Comparison of ENCODE assay signal across 12 cellular contexts in genomic region chr4:143202824-143203223, GRCh38. TPM values are rescaled to one million over a fixed set of nuclear protein-coding genes. Genes with fewer than 3 reads are reported as not detected.
DNase-seq lines count a peak whose midpoint lies in the region; ATAC-seq, FAIRE-seq and TF ChIP-seq lines count a peak whose summit lies in the region.
"Had no signal": no experiment of that assay in that cellular context is flagged by ENCODE, and none has a peak within 500 bp of the region (broad histone marks: within the 10 kb centered on the region; RNA-seq: fewer than 3 reads in every experiment).

No MANE protein-coding gene starts in this region.

- peaks cover 23% of the 10 kb centered on the region for H3K36me3 Mint-ChIP-seq in HFFc6 (ENCODE audit: low read depth)

- no peak overlapping the region for H3K4me3 Mint-ChIP-seq in HFFc6
- H3K4me3 Mint-ChIP-seq: activated CD8-positive, alpha-beta T cell treated with anti-CD3 and anti-CD28 coated beads, Interleukin-2, amount 10 ng/mL, durations not matched to agents 7 days and 5 days; CD4-positive, CD25-positive, alpha-beta regulatory T cell had no signal

- FAIRE-seq in GM12891 (lab: Jason Lieb, UNC), result no peak

- no peak overlapping the region for H3K27ac Mint-ChIP-seq in HFFc6
- H3K27ac Mint-ChIP-seq: activated CD8-positive, alpha-beta T cell treated with anti-CD3 and anti-CD28 coated beads, Interleukin-2, amount 10 ng/mL, durations not matched to agents 7 days and 5 days; CD4-positive, CD25-positive, alpha-beta regulatory T cell had no signal

- peaks cover 0 to 61% of the 10 kb centered on the region in 2 donors for H3K36me3 ChIP-seq in adrenal gland (replicated peaks in 1 of 2)
- peaks cover 10% of the 10 kb centered on the region for H3K36me3 ChIP-seq in hepatocyte (replicated peaks; ENCODE audit: insufficient read depth, low read depth)
- peaks cover 7% of the 10 kb centered on the region for H3K36me3 ChIP-seq in H7 (replicated peaks; ENCODE audit: control insufficient read depth, insufficient read depth, low read length)

- no peaks in the 10 kb centered on the region for H3K9me3 Mint-ChIP-seq in HFFc6
- H3K9me3 Mint-ChIP-seq: CD4-positive, CD25-positive, alpha-beta regulatory T cell had no signal

- no peaks in the 10 kb centered on the region for H3K9me2 ChIP-seq in hepatocyte (replicated peaks; ENCODE audit: insufficient read depth)

- peaks cover 5% of the 10 kb centered on the region for H3K79me2 ChIP-seq in hepatocyte

- H4K20me1 ChIP-seq in hepatocyte (ENCODE audit: insufficient read depth, poor library complexity, severe bottlenecking), result no peaks in the 10 kb centered on the region

- H3K4me3 ChIP-seq in adrenal gland (no peak overlapping the region), hepatocyte (no peak overlapping the region), H7 (ENCODE audit: insufficient read depth, low read depth, low read length) (no peak overlapping the region)
- H3K4me3 ChIP-seq: SJSA1 had no signal

- ATAC-seq in GM21529 (IDR thresholded peaks at IDR 0.05; ENCODE audit: unreplicated experiment), result no peak
- ATAC-seq: activated CD8-positive, alpha-beta T cell treated with anti-CD3 and anti-CD28 coated beads, Interleukin-2, amount 10 ng/mL, durations not matched to agents 7 days and 5 days had no signal

- H3K27ac ChIP-seq in 22Rv1, result no peak overlapping the region
- H3K27ac ChIP-seq in adrenal gland, result no peak overlapping the region
- H3K27ac ChIP-seq in hepatocyte, result no peak overlapping the region
- H3K27ac ChIP-seq: SJSA1 had no signal

- no peak overlapping the region for H2AFZ ChIP-seq in hepatocyte

- H3K4me1 ChIP-seq in adrenal gland (replicated peaks in 1 of 2) (peaks cover 0 to 5% of the 10 kb centered on the region in 2 donors), hepatocyte (ENCODE audit: insufficient read depth) (no peaks in the 10 kb centered on the region)
- H3K4me1 ChIP-seq: SJSA1 had no signal

- 94 to 98% (median 96%) methylated on average over 1 of the region's 1 CpG for WGBS in adrenal gland, 4 donors
- WGBS in hepatocyte (ENCODE audit: low lambda C conversion rate, missing lambda C conversion rate), result 100% methylated on average over 1 of the region's 1 CpG

- no peaks in the 10 kb centered on the region for H3K27me3 Mint-ChIP-seq in HFFc6 (ENCODE audit: insufficient read depth)
- H3K27me3 Mint-ChIP-seq: CD4-positive, CD25-positive, alpha-beta regulatory T cell had no signal

- H3K9me3 ChIP-seq in adrenal gland (replicated peaks in 1 of 3) (no peaks in the 10 kb centered on the region), hepatocyte (ENCODE audit: low read depth) (no peaks in the 10 kb centered on the region)
- H3K9me3 ChIP-seq: SJSA1 had no signal

- H3K27me3 ChIP-seq in adrenal gland (no peaks in the 10 kb centered on the region), hepatocyte (no peaks in the 10 kb centered on the region), H7 (ENCODE audit: control insufficient read depth, insufficient read depth, low read length) (no peaks in the 10 kb centered on the region)
- H3K27me3 ChIP-seq: SJSA1 had no signal

- DNase-seq in HFFc6, result peak; percentile 30
- DNase-seq in adrenal gland, result no peak
- DNase-seq in hepatocyte (ENCODE audit: low spot score), result no peak
- no peak for DNase-seq in H7
- no peak for DNase-seq in NK-92 treated with Interleukin-12 subunit alpha and Interleukin-12 subunit beta, amount 100 ng/mL, for 24 hours (lab: John Stamatoyannopoulos, UW)
- no peak for DNase-seq in GM12891 (ENCODE audit: insufficient read length, low spot score)
- DNase-seq: activated CD8-positive, alpha-beta T cell treated with anti-CD3 and anti-CD28 coated beads, Interleukin-2, amount 10 ng/mL, durations not matched to agents 7 days and 5 days; CD4-positive, CD25-positive, alpha-beta regulatory T cell; NCI-H187 treated with DMSO at 0.1 percent for 48 hours had no signal

- intact Hi-C loops in adrenal gland (cut with DNase I), result loop anchor here (5.0 to 10.0 kb wide), 2 partner anchors 132 to 279 kb away; partner anchors contain the start of gene GAB1 (in 1 of the 2)

- H3K4me2 ChIP-seq in hepatocyte, result no peak overlapping the region

- H3K4me1 Mint-ChIP-seq in HFFc6 (ENCODE audit: low read depth), result no peaks in the 10 kb centered on the region

- TF ChIP-seq CTCF in 22Rv1 (IDR thresholded peaks at IDR 0.05) (peak; percentile 22; the same call in 1 of the 2 replicates), HFFc6 (IDR thresholded peaks at IDR 0.05) (peak; percentile 67), adrenal gland (IDR thresholded peaks at IDR 0.05) (peak in 5 of 6 experiments; percentile 10 to 47 (median 28)), hepatocyte (IDR thresholded peaks at IDR 0.05; ENCODE audit: poor library complexity) (peak; percentile 53)

- TF ChIP-seq POLR2A in adrenal gland (IDR thresholded peaks at IDR 0.05) (no peak), GM12891 (IDR thresholded peaks at IDR 0.05; ENCODE audit: low read depth, low read length) (no peak)

TF ChIP-seq in GM12891, 5 proteins besides CTCF, POLR2A, EP300 and RAD21:
- TF ChIP-seq POU2F2 (IDR thresholded peaks at IDR 0.05; ENCODE audit: low read depth, low read length) (no peak), SPI1 (IDR thresholded peaks at IDR 0.05; ENCODE audit: low read depth, low read length) (no peak), POLR2AphosphoS5 (IDR thresholded peaks at IDR 0.05; ENCODE audit: low read depth, low read length) (no peak), TAF1 (IDR thresholded peaks at IDR 0.05; ENCODE audit: low read depth, low read length) (no peak), PAX5 (IDR thresholded peaks at IDR 0.05; ENCODE audit: insufficient read depth, low read length, severe bottlenecking) (no peak)

RNA-seq across cellular contexts. Expression of gene USP38, which starts 18.1 kb away (rescaled TPM):
- total RNA-seq in HFFc6 (2021; fragmentation: NEBNext Ultra II Directional; extraction: Animal tissue kit (Norgen Biotek cat#: 25700)), result 10 to 100 TPM; 13.8 to 20.4 (median 18.3) TPM
- total RNA-seq in adrenal gland (10 to 100 TPM; 17.5 to 37.4 (median 22.8) TPM), hepatocyte (30.3 and 34.4 TPM in 2 replicates)
- polyA plus RNA-seq in adrenal gland (10 to 100 TPM in 1 of 3 donors, 1 to 10 TPM in 2; 3.2 to 18.7 (median 3.5) TPM), hepatocyte (7.7 and 9.1 TPM in 2 replicates)
- 16.8 and 17.8 TPM in 2 replicates for total RNA-seq in H7 (2014; rRNA removed; shearing (Covaris generic))
- polyA plus RNA-seq in GM12891 (2012; ENCODE audit: low read depth, missing spikeins), result 6.5 TPM
